ENCODE assay signal across 26 cellular contexts in the genomic region with DNA sequence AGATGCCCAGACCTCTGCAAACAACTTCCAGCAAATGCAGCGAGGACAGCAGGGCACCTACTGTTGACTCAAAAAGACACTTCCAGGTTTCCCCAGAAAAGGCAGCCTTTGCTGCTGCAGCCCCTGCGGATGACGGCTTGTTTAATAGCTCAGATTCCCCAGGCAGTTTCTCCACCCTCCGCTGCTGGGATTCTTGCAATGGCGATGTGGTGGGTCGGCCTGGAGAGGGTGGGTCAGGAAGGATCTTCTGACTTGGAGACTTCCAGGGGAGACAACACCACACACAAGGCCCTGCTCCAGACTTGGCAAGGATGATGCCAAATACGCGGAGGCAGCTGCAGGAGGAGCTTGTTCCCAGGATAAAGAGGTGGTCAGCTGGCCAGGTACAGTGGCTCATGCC. TPM values are rescaled to one million over a fixed set of nuclear protein-coding genes. Genes with fewer than 3 reads are reported as not detected.
DNase-seq lines count a peak whose midpoint lies in the region; ATAC-seq and TF ChIP-seq lines count a peak whose summit lies in the region.
"Had no signal": no experiment of that assay in that cellular context is flagged by ENCODE, and none has a peak within 500 bp of the region (broad histone marks: within the 10 kb centered on the region; RNA-seq: fewer than 3 reads in every experiment).

No MANE protein-coding gene starts in this region.

- ATAC-seq in central memory CD8-positive, alpha-beta T cell (replicated peaks; ENCODE audit: extremely low read depth, poor library complexity, severe bottlenecking), result no peak
- ATAC-seq in foreskin keratinocyte (no peak), HG02623 (IDR thresholded peaks at IDR 0.05; ENCODE audit: unreplicated experiment) (no peak)

- no peak overlapping the region for H3K27ac ChIP-seq in CD4-positive, alpha-beta memory T cell (ENCODE audit: low read depth, low read length)
- H3K27ac ChIP-seq in RWPE1, result peak overlapping the region; percentile 15; the same call in 1 of the 2 replicates
- no peak overlapping the region for H3K27ac ChIP-seq in foreskin keratinocyte
- H3K27ac ChIP-seq: A549; BLaER1 treated with 17β-estradiol and CSF1 and Interleukin-3, amounts not matched to agents 10 nM and 100 nM; Peyer's patch; SK-N-MC had no signal

- CTCF ChIA-PET in CD4-positive, alpha-beta memory T cell (lab: Charles Lee; ENCODE audit: partially characterized antibody), result interaction anchor here (0.7 kb wide), 1 partner anchor 95 kb away, joined by 3 read pairs; no protein-coding TSS in a partner anchor
- CTCF ChIA-PET in RWPE1 (lab: Yijun Ruan, JAX), result no interaction called here

- intact Hi-C loops in CD4-positive, alpha-beta memory T cell (cut with micrococcal nuclease), result no loop called here
- intact Hi-C loops in posterior vena cava (cut with DNase I), result loop anchor here in 1 of 2 donors (10.0 kb wide), 1 partner anchor 237 kb away; no protein-coding TSS in a partner anchor

- peaks cover 0 to 3% of the 10 kb centered on the region in 2 donors for H3K36me3 Mint-ChIP-seq in CD4-positive, alpha-beta memory T cell
- H3K36me3 Mint-ChIP-seq in central memory CD8-positive, alpha-beta T cell (ENCODE audit: insufficient read depth), result peaks cover 17% of the 10 kb centered on the region

- H3K4me3 ChIP-seq in CD4-positive, alpha-beta memory T cell (ENCODE audit: low read length in 2 of 2), result no peak overlapping the region
- H3K4me3 ChIP-seq: A549; BLaER1 treated with 17β-estradiol and CSF1 and Interleukin-3, amounts not matched to agents 10 nM and 100 nM; Peyer's patch; SK-N-MC had no signal

- H3K36me3 ChIP-seq in CD4-positive, alpha-beta memory T cell (ENCODE audit: insufficient read depth, low read length), result no peaks in the 10 kb centered on the region
- H3K36me3 ChIP-seq: BLaER1 treated with 17β-estradiol and CSF1 and Interleukin-3, amounts not matched to agents 10 nM and 100 nM; Peyer's patch had no signal

- H3K27me3 Mint-ChIP-seq in CD4-positive, alpha-beta memory T cell, result no peaks in the 10 kb centered on the region
- no peaks in the 10 kb centered on the region for H3K27me3 Mint-ChIP-seq in central memory CD8-positive, alpha-beta T cell

- no peaks in the 10 kb centered on the region for H3K9me3 ChIP-seq in CD4-positive, alpha-beta memory T cell (ENCODE audit: control insufficient read depth in 1 of 2, low read length in 2 of 2)
- H3K9me3 ChIP-seq: Peyer's patch had no signal

- POLR2A ChIA-PET in CD4-positive, alpha-beta memory T cell (lab: Charles Lee; ENCODE audit: partially characterized antibody), result interaction anchor here (0.6 to 8.7 kb wide), 5 partner anchors 8 to 217 kb away, joined by 3 to 98 read pairs (median 3); a partner anchor contains a TSS
- POLR2A ChIA-PET in RWPE1 (lab: Yijun Ruan, JAX; ENCODE audit: low non-redundant PET), result no interaction called here

- H3K4me1 Mint-ChIP-seq in CD4-positive, alpha-beta memory T cell, result peaks cover 38 to 80% (median 54%) of the 10 kb centered on the region in 4 donors
- H3K4me1 Mint-ChIP-seq in central memory CD8-positive, alpha-beta T cell, result peaks cover 50% of the 10 kb centered on the region

- TF ChIP-seq CTCF in RWPE1 (conservative IDR thresholded peaks at IDR 0.05; ENCODE audit: low read depth) (no peak), foreskin keratinocyte (conservative IDR thresholded peaks at IDR 0.05) (no peak)

- peaks cover 0 to 9% (median 4%) of the 10 kb centered on the region in 8 donors for H3K9me3 Mint-ChIP-seq in CD4-positive, alpha-beta memory T cell
- no peaks in the 10 kb centered on the region for H3K9me3 Mint-ChIP-seq in central memory CD8-positive, alpha-beta T cell

- no peak for DNase-seq in CD4-positive, alpha-beta memory T cell
- no peak for DNase-seq in RWPE1 (ENCODE audit: low spot score)
- DNase-seq in central memory CD8-positive, alpha-beta T cell (ENCODE audit: low spot score in 2 of 2), result no peak
- DNase-seq in posterior vena cava (ENCODE audit: low spot score), result peak; percentile 64
- DNase-seq in foreskin keratinocyte, result no peak
- DNase-seq in cortex of kidney (lab: John Stamatoyannopoulos, UW), result no peak
- DNase-seq: AML-193, Calu3, DMS79 treated with DMSO at 0.1 percent for 48 hours, GF-D8, KBM-7, NCI-H1105 treated with DMSO at 0.1 percent for 48 hours, NCI-H2029, NCI-H446, NCI-H524 treated with DMSO at 0.1 percent for 48 hours, NCI-H774, OCI-M1, Peyer's patch, SIG-M5 had no signal

- H3K4me3 Mint-ChIP-seq in CD4-positive, alpha-beta memory T cell, result peak overlapping the region in 1 of 8 donors; percentile 20
- no peak overlapping the region for H3K4me3 Mint-ChIP-seq in central memory CD8-positive, alpha-beta T cell

- H3K4me1 ChIP-seq in CD4-positive, alpha-beta memory T cell (ENCODE audit: insufficient read depth, low read length), result peaks cover 85% of the 10 kb centered on the region
- peaks cover 7% of the 10 kb centered on the region for H3K4me1 ChIP-seq in foreskin keratinocyte
- H3K4me1 ChIP-seq: A549 had no signal

- H3K27me3 ChIP-seq in CD4-positive, alpha-beta memory T cell (ENCODE audit: insufficient read depth, low read length), result no peaks in the 10 kb centered on the region
- no peaks in the 10 kb centered on the region for H3K27me3 ChIP-seq in foreskin keratinocyte
- H3K27me3 ChIP-seq: BLaER1 treated with 17β-estradiol and CSF1 and Interleukin-3, amounts not matched to agents 10 nM and 100 nM; Peyer's patch had no signal

- peak overlapping the region in 6 of 7 donors; percentile 29 to 91 (median 76) for H3K27ac Mint-ChIP-seq in CD4-positive, alpha-beta memory T cell
- peak overlapping the region; percentile 95 for H3K27ac Mint-ChIP-seq in central memory CD8-positive, alpha-beta T cell (ENCODE audit: low read depth)

RNA-seq across cellular contexts. Expression of a gene that starts 17.9 kb away (rescaled TPM):
- not detected for total RNA-seq in CD4-positive, alpha-beta memory T cell
- polyA plus RNA-seq in CD4-positive, alpha-beta memory T cell, result not detected
- total RNA-seq in posterior vena cava (not detected), foreskin keratinocyte (not detected in 2 replicates)
- polyA plus RNA-seq in foreskin keratinocyte, result 0.07 and 0.09 TPM in 2 replicates
- total RNA-seq: HT1080, LHCN-M2, MCF 10A had no signal
